13 cellular contexts compared by ENCODE assay signal in the genomic region with DNA sequence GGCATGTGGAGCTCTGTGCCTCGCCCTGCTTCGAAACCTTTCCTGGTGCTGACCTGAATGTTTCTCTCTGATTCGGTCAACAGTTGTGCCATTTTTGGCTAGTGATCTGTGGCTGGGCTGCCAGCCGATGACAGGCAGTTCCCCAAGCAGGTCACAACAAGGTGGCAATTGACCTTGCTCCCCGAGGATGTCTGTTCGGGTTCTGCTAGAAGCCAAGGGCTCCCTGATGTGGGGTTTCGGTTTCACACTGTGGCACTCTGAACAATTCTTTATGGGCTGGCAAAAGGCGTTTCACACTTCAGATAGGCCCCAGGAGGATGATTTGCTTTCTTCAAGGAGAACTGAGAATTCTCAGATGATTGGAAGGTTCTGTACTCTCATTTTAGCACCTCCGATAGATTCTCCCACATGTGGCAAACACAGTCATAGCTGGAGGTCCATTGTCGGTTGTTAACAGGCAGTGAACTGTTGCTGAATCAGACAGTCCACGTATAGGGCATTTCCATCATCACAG.
DNase-seq lines count a peak whose midpoint lies in the region; ATAC-seq, FAIRE-seq and TF ChIP-seq lines count a peak whose summit lies in the region.
"Had no signal": no experiment of that assay in that cellular context is flagged by ENCODE, and none has a peak within 500 bp of the region (broad histone marks: within the 10 kb centered on the region; RNA-seq: fewer than 3 reads in every experiment).

No MANE protein-coding gene starts in this region.

- peak; percentile 64 for ATAC-seq in GM18508 (IDR thresholded peaks at IDR 0.05; ENCODE audit: insufficient read depth, unreplicated experiment)
- ATAC-seq in GM21360 (IDR thresholded peaks at IDR 0.05; ENCODE audit: unreplicated experiment) = peak; percentile 81
- ATAC-seq in HG03159 (IDR thresholded peaks at IDR 0.05; ENCODE audit: unreplicated experiment) = peak; percentile 73
- no peak for ATAC-seq in GM21528 (IDR thresholded peaks at IDR 0.05; ENCODE audit: low FRiP score, unreplicated experiment)
- ATAC-seq: T-cell had no signal

- no peaks in the 10 kb centered on the region for H3K23me2 ChIP-seq in H1 (ENCODE audit: low read depth, low read length)

- no peak overlapping the region for H3K23ac ChIP-seq in H1 (ENCODE audit: insufficient read length)

- no peak for TF ChIP-seq CTCF in H1 (IDR thresholded peaks at IDR 0.05; ENCODE audit: control extremely low read depth in 1 of 3, insufficient read depth in 1 of 3, low read depth in 1 of 3, low read length in 3 of 3)

- no peaks in the 10 kb centered on the region for H3K79me1 ChIP-seq in H1 (ENCODE audit: low read depth, low read length)

- no peak overlapping the region for H3K14ac ChIP-seq in H1 (ENCODE audit: insufficient read length)

- TF ChIP-seq EP300 in H1 (IDR thresholded peaks at IDR 0.05; ENCODE audit: borderline replicate concordance in 1 of 2, low read depth in 2 of 2, low read length in 2 of 2) = no peak

- H4K8ac ChIP-seq in H1 (ENCODE audit: extremely low read depth, insufficient read depth, low read length) = no peak overlapping the region; the same call in 1 of the 2 replicates

- FAIRE-seq in H1 (lab: Jason Lieb, UNC) = no peak

- H4K20me1 ChIP-seq in H1 (replicated peaks in 1 of 2; ENCODE audit: control insufficient read depth in 1 of 2, insufficient read depth in 2 of 2, low read length in 2 of 2) = no peaks in the 10 kb centered on the region

- no peak overlapping the region for H2BK5ac ChIP-seq in H1 (ENCODE audit: low read depth, low read length)

- no peak for TF ChIP-seq POLR2A in H1 (IDR thresholded peaks at IDR 0.05; ENCODE audit: control extremely low read depth in 1 of 2, low read depth in 2 of 2, low read length in 2 of 2)

- 89% methylated on average over 11 of the region's 11 CpGs; no CpG with 5 or more reads in 1 of the 2 experiments for WGBS in H1 (ENCODE audit: extremely low coverage in 1 of 2, insufficient coverage in 1 of 2, insufficient read length in 1 of 2, insufficient replicate concordance in 2 of 2, low coverage in 1 of 2, low lambda C conversion rate in 2 of 2, missing lambda C conversion rate in 1 of 2), 2 experiments

- no peaks in the 10 kb centered on the region for H3K79me2 ChIP-seq in H1 (ENCODE audit: control insufficient read depth in 1 of 2, insufficient read depth in 2 of 2, low read length in 2 of 2)

- H3K4me1 ChIP-seq in H1 (replicated peaks in 1 of 4; ENCODE audit: control insufficient read depth in 3 of 4, insufficient read depth in 4 of 4, low read length in 3 of 4) = no peaks in the 10 kb centered on the region; a peak in 1 of 7 replicates

- no peaks in the 10 kb centered on the region for H3K36me3 ChIP-seq in H1 (ENCODE audit: control insufficient read depth in 2 of 4, insufficient read depth in 4 of 4, low read length in 3 of 4)

- H3K4me3 ChIP-seq in H1 (ENCODE audit: extremely low read depth in 1 of 4, insufficient read depth in 2 of 4, low read depth in 3 of 4, low read length in 4 of 4) = no peak overlapping the region

- H3K27ac ChIP-seq in H1 (ENCODE audit: low read depth, low read length) = no peak overlapping the region

- no peak overlapping the region for H4K91ac ChIP-seq in H1 (replicated peaks; ENCODE audit: insufficient read length, low read length)

- no peak overlapping the region for H4K5ac ChIP-seq in H1 (ENCODE audit: insufficient read length, low read depth, low read length)

- H3K27me3 ChIP-seq in H1 (replicated peaks in 1 of 4; ENCODE audit: control insufficient read depth in 3 of 4, extremely low read depth in 1 of 4, insufficient read depth in 3 of 4, low read length in 3 of 4) = no peaks in the 10 kb centered on the region

- no peak overlapping the region for H3K18ac ChIP-seq in H1 (ENCODE audit: extremely low read depth, low read length)

- CTCF ChIA-PET in H1 (lab: Charles Lee; ENCODE audit: partially characterized antibody) = interaction anchor here (1.3 kb wide), 1 partner anchor 135 kb away, joined by 3 read pairs; no protein-coding TSS in a partner anchor

- DNase-seq in H1 (ENCODE audit: low read depth in 1 of 2, low spot score in 2 of 2) (no peak), GM19238 (ENCODE audit: insufficient read length, low spot score) (no peak), NCI-H345 (lab: John Stamatoyannopoulos, UW) (no peak), hypothalamus (lab: John Stamatoyannopoulos, UW) (no peak)
- DNase-seq: amygdala; Calu3; NCI-H748 treated with DMSO at 0.1 percent for 48 hours; stimulated activated naive CD4-positive, alpha-beta T cell treated with Interleukin-2 at 50 U/mL for 16 hours had no signal

- H3K9me3 ChIP-seq in H1 (ENCODE audit: insufficient read depth in 2 of 2, low read depth in 1 of 2, low read length in 1 of 2) = no peaks in the 10 kb centered on the region

- no peak overlapping the region for H2AFZ ChIP-seq in H1 (ENCODE audit: low read length)

- H3K4me2 ChIP-seq in H1 (ENCODE audit: insufficient read depth in 1 of 2, low read depth in 2 of 2, low read length in 2 of 2) = no peak overlapping the region

- H3K56ac ChIP-seq in H1 (replicated peaks; ENCODE audit: insufficient read length, low read depth, low read length) = no peak overlapping the region

- H2BK120ac ChIP-seq in H1 (replicated peaks; ENCODE audit: low read depth, low read length) = no peak overlapping the region

- no peak overlapping the region for H2AK5ac ChIP-seq in H1 (ENCODE audit: low read depth, low read length)

- no peak overlapping the region for H2BK15ac ChIP-seq in H1 (ENCODE audit: low read length)

- POLR2A ChIA-PET in H1 (lab: Charles Lee; ENCODE audit: partially characterized antibody) = no interaction called here

- H2BK12ac ChIP-seq in H1 (ENCODE audit: low read depth, low read length) = 0 out of 2 replicates have a peak overlapping the region, but pooled peaks have one; percentile 13

- TF ChIP-seq RAD21 in H1 (IDR thresholded peaks at IDR 0.05 in 1 of 2, conservative IDR thresholded peaks at IDR 0.05 in 1 of 2; ENCODE audit: low read depth in 2 of 2, low read length in 2 of 2) = no peak

- H2BK20ac ChIP-seq in H1 (ENCODE audit: low read length) = no peak overlapping the region

- no peak overlapping the region for H3K4ac ChIP-seq in H1 (replicated peaks; ENCODE audit: insufficient read length, low read depth, low read length)

- H3K9ac ChIP-seq in H1 (replicated peaks in 1 of 4; ENCODE audit: extremely low read depth in 1 of 4, low read depth in 3 of 4, low read length in 3 of 4) = no peak overlapping the region

TF ChIP-seq in H1, 55 proteins besides CTCF, POLR2A, EP300 and RAD21 (continues in another document):
- TF ChIP-seq TAF7 (optimal IDR thresholded peaks at IDR 0.05; ENCODE audit: borderline replicate concordance, low read depth, low read length) (no peak), KDM1A (IDR thresholded peaks at IDR 0.05; ENCODE audit: borderline replicate concordance, low read length) (no peak), SIRT6 (IDR thresholded peaks at IDR 0.05; ENCODE audit: low read length) (no peak), CTBP2 (IDR thresholded peaks at IDR 0.05; ENCODE audit: borderline replicate concordance, insufficient read depth, insufficient read length, low read length) (no peak), BACH1 (IDR thresholded peaks at IDR 0.05; ENCODE audit: low read length) (no peak), SIX5 (IDR thresholded peaks at IDR 0.05; ENCODE audit: low read depth, low read length) (no peak), SP4 (IDR thresholded peaks at IDR 0.05; ENCODE audit: low read length) (no peak), NRF1 (IDR thresholded peaks at IDR 0.05; ENCODE audit: low read depth, low read length) (no peak)
